Comparison of ENCODE assay signal across 17 cellular contexts in the genomic region with DNA sequence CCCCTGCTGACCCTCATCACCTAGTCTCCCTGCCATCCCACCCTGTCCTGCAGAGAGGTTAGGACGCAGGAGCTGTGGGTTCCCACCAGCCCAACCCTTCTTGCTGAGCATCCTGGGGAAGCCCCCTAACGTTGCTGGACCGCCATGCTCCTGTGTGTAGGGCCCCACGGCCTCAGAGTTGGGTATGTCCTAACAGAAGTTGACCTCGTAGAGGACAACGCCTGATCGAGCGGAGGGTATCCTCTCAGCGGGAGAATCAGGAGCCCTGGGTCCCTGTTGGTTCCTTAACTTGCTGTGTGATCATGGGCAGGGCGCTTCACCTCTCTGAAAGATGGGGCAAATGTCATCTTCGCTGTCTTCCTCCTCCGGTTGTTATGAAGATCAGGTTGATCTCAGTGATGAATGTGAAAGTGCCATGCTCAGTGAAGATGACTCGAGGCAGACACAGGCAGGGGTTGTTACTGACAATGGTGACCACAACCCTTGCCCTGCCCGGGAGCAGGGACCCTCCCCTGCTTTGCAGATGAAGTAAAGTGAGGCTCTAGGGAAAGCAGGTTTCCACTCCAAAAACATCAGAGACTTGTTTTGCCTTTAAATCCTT. TPM values are rescaled to one million over a fixed set of nuclear protein-coding genes. Genes with fewer than 3 reads are reported as not detected.
DNase-seq lines count a peak whose midpoint lies in the region; ATAC-seq and TF ChIP-seq lines count a peak whose summit lies in the region.
"Had no signal": no experiment of that assay in that cellular context is flagged by ENCODE, and none has a peak within 500 bp of the region (broad histone marks: within the 10 kb centered on the region; RNA-seq: fewer than 3 reads in every experiment).

No MANE protein-coding gene starts in this region.

- H3K4me3 ChIP-seq in heart left ventricle, result no peak overlapping the region

- intact Hi-C loops in cardiac septum (cut with DNase I), result no loop called here
- intact Hi-C loops in heart left ventricle (cut with DNase I), result no loop called here

- no peaks in the 10 kb centered on the region for H3K9me3 ChIP-seq in heart left ventricle

- H3K27me3 ChIP-seq in heart left ventricle, result peaks cover 0 to 3% (median 0%) of the 10 kb centered on the region in 9 donors

- 79 to 86% (median 84%) methylated on average over 14 of the region's 14 CpGs for WGBS in heart left ventricle, 4 donors

- TF ChIP-seq POLR2A in heart left ventricle (IDR thresholded peaks at IDR 0.05), result no peak

- H3K27me3 Mint-ChIP-seq in activated T-cell treated with anti-CD3 and anti-CD28 coated beads, Interleukin-2, amount 50 U/mL, for 4 hours (ENCODE audit: low read depth), result no peaks in the 10 kb centered on the region
- H3K27me3 Mint-ChIP-seq in effector memory CD8-positive, alpha-beta T cell, result no peaks in the 10 kb centered on the region
- no peaks in the 10 kb centered on the region for H3K27me3 Mint-ChIP-seq in stimulated activated naive CD8-positive, alpha-beta T cell treated with anti-CD3 and anti-CD28 coated beads, Interleukin-15, amount 100 ng/mL, for 72 hours

- peak overlapping the region; percentile 89 to 95 for H3K27ac Mint-ChIP-seq in effector memory CD8-positive, alpha-beta T cell
- peak overlapping the region; percentile 71 to 93 for H3K27ac Mint-ChIP-seq in stimulated activated naive CD8-positive, alpha-beta T cell treated with anti-CD3 and anti-CD28 coated beads, Interleukin-15, amount 100 ng/mL, for 72 hours
- H3K27ac Mint-ChIP-seq: nephron progenitor cell had no signal

- ATAC-seq in heart left ventricle, result no peak
- ATAC-seq in activated T-cell treated with anti-CD3 and anti-CD28 coated beads, Interleukin-2, amount 50 U/mL, for 4 hours, result peak; percentile 80 to 81
- ATAC-seq in effector memory CD8-positive, alpha-beta T cell (replicated peaks), result peak; percentile 25
- ATAC-seq in stimulated activated naive CD8-positive, alpha-beta T cell treated with anti-CD3 and anti-CD28 coated beads, Interleukin-15, amount 100 ng/mL, for 72 hours, result peak; percentile 81
- ATAC-seq in HG02840 (IDR thresholded peaks at IDR 0.05; ENCODE audit: low FRiP score, unreplicated experiment), result no peak
- no peak for ATAC-seq in HG03045 (IDR thresholded peaks at IDR 0.05; ENCODE audit: unreplicated experiment)
- ATAC-seq: sciatic nerve had no signal

- no peaks in the 10 kb centered on the region for H3K36me3 ChIP-seq in heart left ventricle

- H3K4me3 Mint-ChIP-seq in activated T-cell treated with anti-CD3 and anti-CD28 coated beads, Interleukin-2, amount 50 U/mL, for 4 hours, result peak overlapping the region; percentile 62
- H3K4me3 Mint-ChIP-seq in effector memory CD8-positive, alpha-beta T cell, result peak overlapping the region; percentile 71 to 78
- H3K4me3 Mint-ChIP-seq in stimulated activated naive CD8-positive, alpha-beta T cell treated with anti-CD3 and anti-CD28 coated beads, Interleukin-15, amount 100 ng/mL, for 72 hours, result peak overlapping the region; percentile 73 to 83
- H3K4me3 Mint-ChIP-seq: nephron progenitor cell had no signal

- H3K4me1 Mint-ChIP-seq in activated T-cell treated with anti-CD3 and anti-CD28 coated beads, Interleukin-2, amount 50 U/mL, for 4 hours (ENCODE audit: low read depth), result peaks cover 64% of the 10 kb centered on the region
- peaks cover 19 to 26% of the 10 kb centered on the region in 2 donors for H3K4me1 Mint-ChIP-seq in effector memory CD8-positive, alpha-beta T cell (ENCODE audit: low read depth in 2 of 2)
- peaks cover 70% of the 10 kb centered on the region for H3K4me1 Mint-ChIP-seq in stimulated activated naive CD8-positive, alpha-beta T cell treated with anti-CD3 and anti-CD28 coated beads, Interleukin-15, amount 100 ng/mL, for 72 hours

- H3K4me1 ChIP-seq in heart left ventricle, result peaks cover 0 to 7% (median 0%) of the 10 kb centered on the region in 12 donors

- H3K27ac ChIP-seq in heart left ventricle, result peak overlapping the region in 1 of 12 donors; percentile 70

- peaks cover 6% of the 10 kb centered on the region for H3K36me3 Mint-ChIP-seq in activated T-cell treated with anti-CD3 and anti-CD28 coated beads, Interleukin-2, amount 50 U/mL, for 4 hours (ENCODE audit: insufficient read depth)
- peaks cover 6% of the 10 kb centered on the region for H3K36me3 Mint-ChIP-seq in effector memory CD8-positive, alpha-beta T cell (ENCODE audit: insufficient read depth)

- DNase-seq in cardiac septum (ENCODE audit: low spot score) (peak; percentile 53), heart left ventricle (no peak), NCI-H2227 (lab: John Stamatoyannopoulos, UW; ENCODE audit: unreplicated experiment) (no peak)
- DNase-seq in activated T-cell treated with anti-CD3 and anti-CD28 coated beads, Interleukin-2, amount 50 U/mL, for 4 hours, result no peak
- DNase-seq in effector memory CD8-positive, alpha-beta T cell, result peak in 1 of 3 experiments; percentile 19
- DNase-seq in stimulated activated naive CD8-positive, alpha-beta T cell treated with anti-CD3 and anti-CD28 coated beads, Interleukin-15, amount 100 ng/mL, for 72 hours, result peak; percentile 60 to 76
- DNase-seq: aorta, hippocampal formation, Karpas-422, NCI-H526, nephron progenitor cell had no signal

- no peaks in the 10 kb centered on the region for H3K9me3 Mint-ChIP-seq in activated T-cell treated with anti-CD3 and anti-CD28 coated beads, Interleukin-2, amount 50 U/mL, for 4 hours
- H3K9me3 Mint-ChIP-seq in effector memory CD8-positive, alpha-beta T cell, result peaks cover 0 to 3% of the 10 kb centered on the region in 2 donors
- H3K9me3 Mint-ChIP-seq in stimulated activated naive CD8-positive, alpha-beta T cell treated with anti-CD3 and anti-CD28 coated beads, Interleukin-15, amount 100 ng/mL, for 72 hours, result peaks cover 5 to 7% of the 10 kb centered on the region in 2 donors

- TF ChIP-seq CTCF in heart left ventricle (IDR thresholded peaks at IDR 0.05), result no peak

RNA-seq across cellular contexts. Expression of a gene that starts 19.3 kb away (rescaled TPM):
- not detected for total RNA-seq in cardiac septum
- 1 to 10 TPM in 2 of 9 donors, under 1 TPM in 6, not detected in 1; 0.12 to 6.0 (median 0.23) TPM for total RNA-seq in heart left ventricle
- under 1 TPM in 1 of 2 donors, not detected in 1; 0.10 TPM for polyA plus RNA-seq in heart left ventricle
- 100 to 1,000 TPM; 318 to 420 (median 359) TPM for total RNA-seq in activated T-cell treated with anti-CD3 and anti-CD28 coated beads, Interleukin-2, amount 50 U/mL, for 4 hours
- total RNA-seq: dermis microvascular lymphatic vessel endothelial cell, fibroblast of lung, temporal lobe had no signal
- polyA plus RNA-seq: fibroblast of lung had no signal

Comparison
In these comparisons a context has a peak if more than half of its experiments do, and no peak if none do; other contexts are left out.
1. DNase-seq: peak in cardiac septum (single experiment) and stimulated activated naive CD8-positive, alpha-beta T cell treated with anti-CD3 and anti-CD28 coated beads, Interleukin-15, amount 100 ng/mL, for 72 hours (2 of 2); none in heart left ventricle (0 of 5), activated T-cell treated with anti-CD3 and anti-CD28 coated beads, Interleukin-2, amount 50 U/mL, for 4 hours (single experiment) and NCI-H2227 (single experiment).
2. ATAC-seq: peak in activated T-cell treated with anti-CD3 and anti-CD28 coated beads, Interleukin-2, amount 50 U/mL, for 4 hours (2 of 2), effector memory CD8-positive, alpha-beta T cell (single experiment) and stimulated activated naive CD8-positive, alpha-beta T cell treated with anti-CD3 and anti-CD28 coated beads, Interleukin-15, amount 100 ng/mL, for 72 hours (single experiment); none in heart left ventricle (0 of 4), HG02840 (single experiment) and HG03045 (single experiment).
3. RNA of a gene that starts 19.3 kb away (total RNA-seq): 318 to 420 TPM in activated T-cell treated with anti-CD3 and anti-CD28 coated beads, Interleukin-2, amount 50 U/mL, for 4 hours; 0.12 to 6.0 TPM in heart left ventricle and not detected in cardiac septum (single experiment); every median in the first group is over 10 times any median in the second.
4. Peak in every context shown above with its lines, with median percentiles within 50 percentile points of each other: H3K4me3 Mint-ChIP-seq.